13 cellular contexts compared by ENCODE assay signal in the genomic region with DNA sequence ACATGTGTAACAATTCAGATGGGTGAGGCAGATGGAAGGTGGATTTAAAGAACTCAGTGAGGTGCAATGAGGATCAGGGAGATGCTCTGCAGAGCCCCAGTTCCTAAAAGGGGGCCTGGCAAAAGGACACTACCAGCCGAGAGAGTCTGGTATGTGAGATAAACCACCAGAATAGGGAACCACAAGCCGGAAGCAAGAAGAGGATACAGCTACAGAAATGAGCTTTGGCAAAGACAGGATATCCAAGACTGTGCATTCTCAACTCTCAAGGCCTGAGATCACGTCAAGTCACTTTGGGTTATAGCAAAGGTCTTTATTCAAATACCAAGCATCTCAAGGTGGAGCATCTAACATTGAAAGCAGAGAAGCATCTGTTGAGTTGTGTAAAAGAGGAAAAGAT.
DNase-seq lines count a peak whose midpoint lies in the region; ATAC-seq and TF ChIP-seq lines count a peak whose summit lies in the region.
"Had no signal": no experiment of that assay in that cellular context is flagged by ENCODE, and none has a peak within 500 bp of the region (broad histone marks: within the 10 kb centered on the region; RNA-seq: fewer than 3 reads in every experiment).

No MANE protein-coding gene starts in this region.

- no peak overlapping the region for H3K14ac ChIP-seq in H9 (ENCODE audit: insufficient read depth, low read length)

- H3K4me1 ChIP-seq in H9 (ENCODE audit: insufficient read depth, low read length) (no peaks in the 10 kb centered on the region), mammary epithelial cell (ENCODE audit: insufficient read depth, low read length) (no peaks in the 10 kb centered on the region)
- H3K4me1 ChIP-seq: esophagus muscularis mucosa, HAP-1, thyroid gland had no signal

- peak; percentile 36 for DNase-seq in activated CD8-positive, alpha-beta T cell treated with anti-CD3 and anti-CD28 coated beads for 36 hours
- no peak for DNase-seq in NCI-H2171 treated with DMSO at 0.1 percent for 48 hours (lab: John Stamatoyannopoulos, UW)
- no peak for DNase-seq in activated effector memory CD4-positive, alpha-beta T cell treated with Interleukin-2 at 50 U/mL for 16 hours
- DNase-seq in H9: no peak
- no peak for DNase-seq in mammary epithelial cell
- DNase-seq: NCI-H1092, thyroid gland had no signal

- BruUV-seq in mammary epithelial cell (replicated peaks; lab: Mats Ljungman, UMichigan): no TSS peak

- H3K27me3 ChIP-seq in H9 (ENCODE audit: insufficient read depth, low read length) (no peaks in the 10 kb centered on the region), mammary epithelial cell (ENCODE audit: insufficient read depth, low read length) (no peaks in the 10 kb centered on the region)
- H3K27me3 ChIP-seq: esophagus muscularis mucosa, thyroid gland had no signal

- H2AFZ ChIP-seq in H9 (ENCODE audit: low read length) (no peak overlapping the region), mammary epithelial cell (ENCODE audit: low read depth, low read length) (no peak overlapping the region)

- CTCF ChIA-PET in activated CD8-positive, alpha-beta T cell treated with anti-CD3 and anti-CD28 coated beads for 36 hours (lab: Charles Lee): interaction anchor here (1.1 kb wide), 1 partner anchor 139 kb away, joined by 3 read pairs; no protein-coding TSS in a partner anchor
- CTCF ChIA-PET in mammary epithelial cell (lab: Charles Lee; ENCODE audit: low non-redundant PET): interaction anchor here (0.5 kb wide), 1 partner anchor 161 kb away, joined by 3 read pairs; no protein-coding TSS in a partner anchor

- in situ Hi-C loops in mammary epithelial cell (cut with MboI; ENCODE audit: low sequenced_read_pairs in 2 of 2): no loop called here

- H3K23ac ChIP-seq in H9 (ENCODE audit: insufficient read length, low read depth, low read length): no peak overlapping the region

- no CpG with 5 or more reads among the region's 3 CpGs for WGBS in H9 (ENCODE audit: extremely low coverage, insufficient read length, low lambda C conversion rate)
- 75% methylated on average over 3 of the region's 3 CpGs for WGBS in mammary epithelial cell (ENCODE audit: low coverage, missing lambda C conversion rate)

- H3K9me3 ChIP-seq in H9 (ENCODE audit: control insufficient read depth, low read depth, low read length) (no peaks in the 10 kb centered on the region), mammary epithelial cell (replicated peaks; ENCODE audit: insufficient read depth, low read length) (no peaks in the 10 kb centered on the region)
- H3K9me3 ChIP-seq: esophagus muscularis mucosa, HAP-1, thyroid gland had no signal

- H3K23me2 ChIP-seq in H9 (ENCODE audit: insufficient read length, low read depth, low read length, poor library complexity, severe bottlenecking): no peaks in the 10 kb centered on the region

- H3K27ac Mint-ChIP-seq in activated CD8-positive, alpha-beta T cell treated with anti-CD3 and anti-CD28 coated beads for 36 hours: no peak overlapping the region
- no peak overlapping the region for H3K27ac Mint-ChIP-seq in H9

- intact Hi-C loops in activated CD8-positive, alpha-beta T cell treated with anti-CD3 and anti-CD28 coated beads for 36 hours (cut with micrococcal nuclease): no loop called here
- intact Hi-C loops in mammary epithelial cell (cut with micrococcal nuclease): no loop called here

- TF ChIP-seq CTCF in activated CD8-positive, alpha-beta T cell treated with anti-CD3 and anti-CD28 coated beads for 36 hours (IDR thresholded peaks at IDR 0.05): no peak
- no peak for TF ChIP-seq CTCF in H9 (conservative IDR thresholded peaks at IDR 0.05)
- no peak for TF ChIP-seq CTCF in mammary epithelial cell (conservative IDR thresholded peaks at IDR 0.05 in 1 of 2, IDR thresholded peaks at IDR 0.05 in 1 of 2; ENCODE audit: extremely low read depth in 1 of 2, insufficient read depth in 1 of 2, low read depth in 1 of 2, low read length in 2 of 2)

- peaks cover 7% of the 10 kb centered on the region for H3K36me3 Mint-ChIP-seq in activated CD8-positive, alpha-beta T cell treated with anti-CD3 and anti-CD28 coated beads for 36 hours (ENCODE audit: low read depth)
- H3K36me3 Mint-ChIP-seq in H9 (ENCODE audit: insufficient read depth in 1 of 3, low read depth in 3 of 3): no peaks in the 10 kb centered on the region

- H3K9ac ChIP-seq in H9 (ENCODE audit: extremely low read depth, insufficient read length, low read length): no peak overlapping the region
- no peak overlapping the region for H3K9ac ChIP-seq in mammary epithelial cell (ENCODE audit: insufficient read depth, low read length)

- no peaks in the 10 kb centered on the region for H3K9me3 Mint-ChIP-seq in activated CD8-positive, alpha-beta T cell treated with anti-CD3 and anti-CD28 coated beads for 36 hours
- H3K9me3 Mint-ChIP-seq in H9: no peaks in the 10 kb centered on the region

- H2BK120ac ChIP-seq in H9 (ENCODE audit: low read depth, low read length, poor library complexity, severe bottlenecking): no peak overlapping the region

- no peak overlapping the region for H2BK15ac ChIP-seq in H9 (ENCODE audit: low read depth, low read length)

- no peak overlapping the region for H3K56ac ChIP-seq in H9 (ENCODE audit: insufficient read length, low read depth, low read length)

- H4K5ac ChIP-seq in H9 (ENCODE audit: insufficient read length, low read depth, low read length): no peak overlapping the region

- no peak overlapping the region for H3K4ac ChIP-seq in H9 (ENCODE audit: low read depth, low read length)

- H3K36me3 ChIP-seq in mammary epithelial cell (ENCODE audit: insufficient read depth, low read length): no peaks in the 10 kb centered on the region
- H3K36me3 ChIP-seq: esophagus muscularis mucosa, HAP-1, thyroid gland had no signal

- no peak overlapping the region for H2BK12ac ChIP-seq in H9 (ENCODE audit: insufficient read length, low read depth, low read length)

- H2AK5ac ChIP-seq in H9 (ENCODE audit: insufficient read length, low read length): no peak overlapping the region

- no peaks in the 10 kb centered on the region for H4K20me1 ChIP-seq in H9 (ENCODE audit: control insufficient read depth, insufficient read depth, insufficient read length)
- no peaks in the 10 kb centered on the region for H4K20me1 ChIP-seq in mammary epithelial cell (ENCODE audit: insufficient read depth, low read length)

- H3K4me2 ChIP-seq in H9 (ENCODE audit: insufficient read depth, insufficient read length, low read length) (no peak overlapping the region), mammary epithelial cell (ENCODE audit: insufficient read depth, low read depth, low read length) (no peak overlapping the region)

- H3K79me1 ChIP-seq in H9 (ENCODE audit: insufficient read depth, low read depth, low read length, poor library complexity, severe bottlenecking): no peaks in the 10 kb centered on the region

- H3K27me3 Mint-ChIP-seq in activated CD8-positive, alpha-beta T cell treated with anti-CD3 and anti-CD28 coated beads for 36 hours: no peaks in the 10 kb centered on the region
- no peaks in the 10 kb centered on the region for H3K27me3 Mint-ChIP-seq in H9 (ENCODE audit: low read depth)

- no peaks in the 10 kb centered on the region for H3K79me2 ChIP-seq in H9 (ENCODE audit: insufficient read depth, low read length)
- H3K79me2 ChIP-seq in mammary epithelial cell (ENCODE audit: insufficient read depth, low read length): no peaks in the 10 kb centered on the region

- H4K8ac ChIP-seq in H9 (replicated peaks; ENCODE audit: insufficient read length, low read depth, low read length): no peak overlapping the region

- no peak overlapping the region for H3K4me3 Mint-ChIP-seq in activated CD8-positive, alpha-beta T cell treated with anti-CD3 and anti-CD28 coated beads for 36 hours
- no peak overlapping the region for H3K4me3 Mint-ChIP-seq in H9

- no peak overlapping the region for H2BK20ac ChIP-seq in H9 (ENCODE audit: low read depth, low read length, poor library complexity, severe bottlenecking)

- ATAC-seq in GM18498 (IDR thresholded peaks at IDR 0.05; ENCODE audit: unreplicated experiment) (peak; percentile 97), GM21423 (IDR thresholded peaks at IDR 0.05; ENCODE audit: unreplicated experiment) (peak; percentile 95), HG03342 (IDR thresholded peaks at IDR 0.05; ENCODE audit: unreplicated experiment) (peak; percentile 98)
- peak; percentile 37 for ATAC-seq in activated CD8-positive, alpha-beta T cell treated with anti-CD3 and anti-CD28 coated beads for 36 hours
- ATAC-seq: SK-N-SH treated with all-trans-retinoic acid at 6 μM for 48 hours had no signal

- POLR2A ChIA-PET in activated CD8-positive, alpha-beta T cell treated with anti-CD3 and anti-CD28 coated beads for 36 hours (lab: Charles Lee): interaction anchor here (0.7 kb wide), 1 partner anchor 10 kb away, joined by 3 read pairs; no protein-coding TSS in a partner anchor

- dilution Hi-C loops in mammary epithelial cell (cut with HindIII; ENCODE audit: low sequenced_read_pairs): no loop called here

- H4K91ac ChIP-seq in H9 (ENCODE audit: insufficient read length, low read depth, low read length): no peak overlapping the region

- H3K4me1 Mint-ChIP-seq in activated CD8-positive, alpha-beta T cell treated with anti-CD3 and anti-CD28 coated beads for 36 hours (ENCODE audit: low read depth): peaks cover 51% of the 10 kb centered on the region
- H3K4me1 Mint-ChIP-seq in H9: no peaks in the 10 kb centered on the region

- no peak overlapping the region for H2BK5ac ChIP-seq in H9 (ENCODE audit: insufficient read length, low read length)

- H3K18ac ChIP-seq in H9 (ENCODE audit: insufficient read length, low read depth, low read length): no peak overlapping the region

- no peak overlapping the region for H3K4me3 ChIP-seq in mammary epithelial cell (replicated peaks in 1 of 3; ENCODE audit: insufficient read depth in 1 of 3, low read depth in 2 of 3, low read length in 3 of 3)
- H3K4me3 ChIP-seq: esophagus muscularis mucosa, HAP-1, thyroid gland had no signal

- no peak overlapping the region for H3T11ph ChIP-seq in H9 (ENCODE audit: low read length)

- no peak overlapping the region for H3K27ac ChIP-seq in H9 (ENCODE audit: insufficient read length, low read depth, low read length)
- H3K27ac ChIP-seq in mammary epithelial cell (ENCODE audit: insufficient read depth, low read depth, low read length): no peak overlapping the region
- H3K27ac ChIP-seq: esophagus muscularis mucosa, thyroid gland had no signal

Comparison
In these comparisons a context has a peak if more than half of its experiments do, and no peak if none do; other contexts are left out.
1. ATAC-seq: peak in every context shown above with its lines; median percentile 98 in HG03342; 97 in GM18498; 95 in GM21423; 37 in activated CD8-positive, alpha-beta T cell treated with anti-CD3 and anti-CD28 coated beads for 36 hours.